ENCODE assay signal across 1 cellular context in the genomic region with DNA sequence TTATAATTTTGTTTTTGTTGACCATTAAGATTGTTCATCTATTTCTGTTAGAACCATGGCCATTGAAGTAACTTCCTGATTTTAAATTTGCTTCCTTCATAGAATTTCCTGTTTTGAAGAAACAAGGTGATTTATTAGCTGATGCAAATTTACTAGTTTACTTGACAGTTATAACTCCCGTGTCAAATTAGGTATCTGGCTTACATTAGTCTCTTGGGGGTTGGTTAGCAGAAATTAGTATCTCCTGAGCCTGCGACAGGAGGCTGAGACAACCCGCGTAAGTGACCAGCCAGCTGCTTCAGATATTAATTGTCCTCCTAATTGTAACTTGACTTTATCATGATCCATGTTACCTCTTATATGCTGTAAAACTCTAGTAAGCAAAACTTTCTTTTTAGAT.
TF ChIP-seq lines count a peak whose summit lies in the region.

No MANE protein-coding gene starts in this region.

TF ChIP-seq in GM12878, 131 proteins besides CTCF, POLR2A, EP300 and RAD21 (continued from another document):
- TF ChIP-seq, protein P1, sequence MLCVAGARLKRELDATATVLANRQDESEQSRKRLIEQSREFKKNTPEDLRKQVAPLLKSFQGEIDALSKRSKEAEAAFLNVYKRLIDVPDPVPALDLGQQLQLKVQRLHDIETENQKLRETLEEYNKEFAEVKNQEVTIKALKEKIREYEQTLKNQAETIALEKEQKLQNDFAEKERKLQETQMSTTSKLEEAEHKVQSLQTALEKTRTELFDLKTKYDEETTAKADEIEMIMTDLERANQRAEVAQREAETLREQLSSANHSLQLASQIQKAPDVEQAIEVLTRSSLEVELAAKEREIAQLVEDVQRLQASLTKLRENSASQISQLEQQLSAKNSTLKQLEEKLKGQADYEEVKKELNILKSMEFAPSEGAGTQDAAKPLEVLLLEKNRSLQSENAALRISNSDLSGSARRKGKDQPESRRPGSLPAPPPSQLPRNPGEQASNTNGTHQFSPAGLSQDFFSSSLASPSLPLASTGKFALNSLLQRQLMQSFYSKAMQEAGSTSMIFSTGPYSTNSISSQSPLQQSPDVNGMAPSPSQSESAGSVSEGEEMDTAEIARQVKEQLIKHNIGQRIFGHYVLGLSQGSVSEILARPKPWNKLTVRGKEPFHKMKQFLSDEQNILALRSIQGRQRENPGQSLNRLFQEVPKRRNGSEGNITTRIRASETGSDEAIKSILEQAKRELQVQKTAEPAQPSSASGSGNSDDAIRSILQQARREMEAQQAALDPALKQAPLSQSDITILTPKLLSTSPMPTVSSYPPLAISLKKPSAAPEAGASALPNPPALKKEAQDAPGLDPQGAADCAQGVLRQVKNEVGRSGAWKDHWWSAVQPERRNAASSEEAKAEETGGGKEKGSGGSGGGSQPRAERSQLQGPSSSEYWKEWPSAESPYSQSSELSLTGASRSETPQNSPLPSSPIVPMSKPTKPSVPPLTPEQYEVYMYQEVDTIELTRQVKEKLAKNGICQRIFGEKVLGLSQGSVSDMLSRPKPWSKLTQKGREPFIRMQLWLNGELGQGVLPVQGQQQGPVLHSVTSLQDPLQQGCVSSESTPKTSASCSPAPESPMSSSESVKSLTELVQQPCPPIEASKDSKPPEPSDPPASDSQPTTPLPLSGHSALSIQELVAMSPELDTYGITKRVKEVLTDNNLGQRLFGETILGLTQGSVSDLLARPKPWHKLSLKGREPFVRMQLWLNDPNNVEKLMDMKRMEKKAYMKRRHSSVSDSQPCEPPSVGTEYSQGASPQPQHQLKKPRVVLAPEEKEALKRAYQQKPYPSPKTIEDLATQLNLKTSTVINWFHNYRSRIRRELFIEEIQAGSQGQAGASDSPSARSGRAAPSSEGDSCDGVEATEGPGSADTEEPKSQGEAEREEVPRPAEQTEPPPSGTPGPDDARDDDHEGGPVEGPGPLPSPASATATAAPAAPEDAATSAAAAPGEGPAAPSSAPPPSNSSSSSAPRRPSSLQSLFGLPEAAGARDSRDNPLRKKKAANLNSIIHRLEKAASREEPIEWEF (IDR thresholded peaks at IDR 0.05; ENCODE audit: insufficient replicate concordance, low read depth, low read length) = no peak
TF ChIP-seq in GM12878: peak in this region for 0.
